In genomic region chr5:141039061-141039460, GRCh38 we compare ENCODE assay signal across 1 cellular context.
TF ChIP-seq lines count a peak whose summit lies in the region.

No MANE protein-coding gene starts in this region.

TF ChIP-seq in WTC11, 78 proteins besides CTCF, POLR2A, EP300 and RAD21 (continued from another document):
- TF ChIP-seq ZNF281 (CRISPR knock-in tag; IDR thresholded peaks at IDR 0.05) (no peak), ZBTB21 (CRISPR knock-in tag; IDR thresholded peaks at IDR 0.05; ENCODE audit: borderline replicate concordance) (no peak), MYBL2 (CRISPR knock-in tag; IDR thresholded peaks at IDR 0.05) (no peak), PRRX2 (CRISPR knock-in tag; IDR thresholded peaks at IDR 0.05) (no peak), SP1 (CRISPR knock-in tag; conservative IDR thresholded peaks at IDR 0.05) (no peak), ZNF317 (CRISPR knock-in tag; IDR thresholded peaks at IDR 0.05; ENCODE audit: borderline replicate concordance, low read depth) (no peak)
- TF ChIP-seq, protein P1, sequence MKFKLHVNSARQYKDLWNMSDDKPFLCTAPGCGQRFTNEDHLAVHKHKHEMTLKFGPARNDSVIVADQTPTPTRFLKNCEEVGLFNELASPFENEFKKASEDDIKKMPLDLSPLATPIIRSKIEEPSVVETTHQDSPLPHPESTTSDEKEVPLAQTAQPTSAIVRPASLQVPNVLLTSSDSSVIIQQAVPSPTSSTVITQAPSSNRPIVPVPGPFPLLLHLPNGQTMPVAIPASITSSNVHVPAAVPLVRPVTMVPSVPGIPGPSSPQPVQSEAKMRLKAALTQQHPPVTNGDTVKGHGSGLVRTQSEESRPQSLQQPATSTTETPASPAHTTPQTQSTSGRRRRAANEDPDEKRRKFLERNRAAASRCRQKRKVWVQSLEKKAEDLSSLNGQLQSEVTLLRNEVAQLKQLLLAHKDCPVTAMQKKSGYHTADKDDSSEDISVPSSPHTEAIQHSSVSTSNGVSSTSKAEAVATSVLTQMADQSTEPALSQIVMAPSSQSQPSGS (CRISPR knock-in tag; IDR thresholded peaks at IDR 0.05; ENCODE audit: borderline replicate concordance, low read depth) = no peak
